ENCODE assay signal across 29 cellular contexts in genomic region chr1:19772053-19772452, GRCh38. TPM values are rescaled to one million over a fixed set of nuclear protein-coding genes. Genes with fewer than 3 reads are reported as not detected.
DNase-seq lines count a peak whose midpoint lies in the region; ATAC-seq, FAIRE-seq and TF ChIP-seq lines count a peak whose summit lies in the region.
"Had no signal": no experiment of that assay in that cellular context is flagged by ENCODE, and none has a peak within 500 bp of the region (broad histone marks: within the 10 kb centered on the region; RNA-seq: fewer than 3 reads in every experiment).

No MANE protein-coding gene starts in this region.

- H4K20me1 ChIP-seq in K562 (replicated peaks; ENCODE audit: control insufficient read depth, insufficient read depth, low read length), result peaks cover 2% of the 10 kb centered on the region; the same call in 1 of the 2 replicates
- H4K20me1 ChIP-seq in MM.1S (ENCODE audit: insufficient read depth, low read length), result no peaks in the 10 kb centered on the region

- CTCF ChIA-PET in K562 (lab: Yijun Ruan, JAX; ENCODE audit: low intra/inter-chr PET ratio), result no interaction called here

- ATAC-seq in K562, result peak; percentile 67
- peak in 3 of 4 donors; percentile 25 to 49 (median 31) for ATAC-seq in pancreas
- ATAC-seq: activated CD8-positive, alpha-beta memory T cell treated with anti-CD3 and anti-CD28 coated beads, Interleukin-2, amount 10 ng/mL, durations not matched to agents 7 days and 5 days; activated naive CD4-positive, alpha-beta T cell treated with anti-CD3 and anti-CD28 coated beads, Interleukin-2, amount 50 U/mL, for 72 hours; GM12878; T-helper 17 cell had no signal

- no peaks in the 10 kb centered on the region for H3F3A ChIP-seq in MM.1S (ENCODE audit: insufficient read depth, low read length)

- H3K9me3 ChIP-seq in K562 (replicated peaks; ENCODE audit: control insufficient read depth, insufficient read depth, low read depth, low read length) (no peaks in the 10 kb centered on the region), pancreas (no peaks in the 10 kb centered on the region), MM.1S (replicated peaks; ENCODE audit: insufficient read depth, low read length) (no peaks in the 10 kb centered on the region)
- H3K9me3 ChIP-seq: prostate gland, tibial artery had no signal

- POLR2A ChIA-PET in K562 (lab: Yijun Ruan, JAX), result interaction anchor here (0.8 kb wide), 1 partner anchor 14 kb away, joined by 3 read pairs; no protein-coding TSS in a partner anchor

- no peaks in the 10 kb centered on the region for H3K9me1 ChIP-seq in K562 (ENCODE audit: control insufficient read depth, insufficient read depth, low read length)

- H3K9ac ChIP-seq in K562 (ENCODE audit: insufficient read depth in 1 of 2, low read depth in 2 of 2, low read length in 2 of 2) (no peak overlapping the region), MM.1S (ENCODE audit: low read length) (no peak overlapping the region)

- TF ChIP-seq POLR2A in K562 (conservative IDR thresholded peaks at IDR 0.05), result no peak

- DNase-seq in NCI-H345 (lab: John Stamatoyannopoulos, UW) (peak; percentile 10), NCI-H345 treated with DMSO at 0.1 percent for 48 hours (lab: John Stamatoyannopoulos, UW; ENCODE audit: unreplicated experiment) (no peak), NCI-H2171 (lab: John Stamatoyannopoulos, UW) (peak; percentile 47), K562 (ENCODE audit: extremely low read depth in 1 of 4, low spot score in 3 of 4) (no peak), pancreas (no peak), MM.1S (no peak), foreskin melanocyte (no peak)
- no peak for DNase-seq in stimulated activated naive CD4-positive, alpha-beta T cell (lab: John Stamatoyannopoulos, UW)
- DNase-seq: 8988T; activated CD4-positive, alpha-beta T cell treated with anti-CD3 and anti-CD28 coated beads, Interleukin-2, amount 10 ng/mL, durations not matched to agents 7 days and 5 days; activated CD8-positive, alpha-beta memory T cell treated with anti-CD3 and anti-CD28 coated beads, Interleukin-2, amount 10 ng/mL, durations not matched to agents 7 days and 5 days; DND-41; Karpas-422; kidney glomerular epithelial cell; MV-4-11; NCI-H146; NCI-H226; RPMI8226; stimulated activated CD4-positive, alpha-beta T cell treated with anti-CD3 and anti-CD28 coated beads, Interleukin-15, amount 100 ng/mL, for 24 hours; T-helper 17 cell; tibial artery had no signal

- WGBS in K562 (ENCODE audit: insufficient coverage, low coverage, missing lambda C conversion rate), result 10% methylated on average over 9 of the region's 9 CpGs
- WGBS in pancreas, 2 donors, result 77 to 83% methylated on average over 9 of the region's 9 CpGs

- H3K9me2 ChIP-seq in MM.1S (replicated peaks; ENCODE audit: insufficient read depth, low read length), result no peaks in the 10 kb centered on the region

- H3K27ac ChIP-seq in K562 (ENCODE audit: extremely low read depth, low read depth, low read length) (no peak overlapping the region), pancreas (no peak overlapping the region), MM.1S (ENCODE audit: low read length) (no peak overlapping the region)
- H3K27ac ChIP-seq: cardiac muscle cell, dorsolateral prefrontal cortex, tibial artery had no signal

- peak in 1 of 2 experiments; percentile 31; a peak in 2 of 4 replicates for TF ChIP-seq RAD21 in K562 (CRISPR knock-in tag; conservative IDR thresholded peaks at IDR 0.05 in 1 of 2, IDR thresholded peaks at IDR 0.05 in 1 of 2)

- TF ChIP-seq CTCF in K562 (IDR thresholded peaks at IDR 0.05 in 2 of 3, conservative IDR thresholded peaks at IDR 0.05 in 1 of 3; ENCODE audit: insufficient read depth in 2 of 3, low read depth in 1 of 3, low read length in 3 of 3), result peak in 1 of 3 experiments; percentile 21; a peak in 1 of 6 replicates
- no peak for TF ChIP-seq CTCF in pancreas (IDR thresholded peaks at IDR 0.05)
- no peak for TF ChIP-seq CTCF in MM.1S (IDR thresholded peaks at IDR 0.05; ENCODE audit: low read length)

- no peak for TF ChIP-seq EP300 in K562 (IDR thresholded peaks at IDR 0.05; ENCODE audit: low read length)

- H3K27me3 ChIP-seq in K562 (ENCODE audit: control insufficient read depth in 2 of 2, insufficient read depth in 2 of 2, low read length in 2 of 2) (peaks cover 30 to 63% of the 10 kb centered on the region in 2 experiments), pancreas (no peaks in the 10 kb centered on the region), MM.1S (replicated peaks; ENCODE audit: insufficient read depth, low read length) (no peaks in the 10 kb centered on the region)
- H3K27me3 ChIP-seq: cardiac muscle cell, dorsolateral prefrontal cortex, tibial artery had no signal

- H3K36me3 ChIP-seq in K562 (ENCODE audit: control insufficient read depth, insufficient read depth, low read length), result no peaks in the 10 kb centered on the region
- H3K36me3 ChIP-seq in pancreas, result peaks cover 0 to 24% (median 0%) of the 10 kb centered on the region in 3 donors
- no peaks in the 10 kb centered on the region for H3K36me3 ChIP-seq in MM.1S (replicated peaks; ENCODE audit: insufficient read depth, low read length)
- H3K36me3 ChIP-seq: cardiac muscle cell, prostate gland had no signal

- no peak overlapping the region for H3K4me2 ChIP-seq in K562 (ENCODE audit: insufficient read depth, low read length)
- no peak overlapping the region for H3K4me2 ChIP-seq in MM.1S (ENCODE audit: low read depth, low read length)

- in situ Hi-C loops in K562 (cut with MboI), result no loop called here

- H2AFZ ChIP-seq in K562 (ENCODE audit: low read depth, low read length), result no peak overlapping the region
- no peak overlapping the region for H2AFZ ChIP-seq in MM.1S (ENCODE audit: low read length)

- intact Hi-C loops in K562 (cut with micrococcal nuclease), result no loop called here
- intact Hi-C loops in pancreas (cut with DNase I), result no loop called here

- H3K4me1 ChIP-seq in K562 (replicated peaks in 1 of 2; ENCODE audit: control insufficient read depth in 2 of 2, insufficient read depth in 2 of 2, low read length in 2 of 2) (0 out of 5 replicates have a peak, but pooled peaks cover 0 to 2% of the 10 kb centered on the region in 2 experiments), pancreas (no peaks in the 10 kb centered on the region), MM.1S (ENCODE audit: low read length) (no peaks in the 10 kb centered on the region)
- H3K4me1 ChIP-seq: tibial artery had no signal

- H3K4me3 ChIP-seq in K562, result no peak overlapping the region
- H3K4me3 ChIP-seq in pancreas, result no peak overlapping the region
- H3K4me3 ChIP-seq in MM.1S (ENCODE audit: low read length), result no peak overlapping the region
- H3K4me3 ChIP-seq: cardiac muscle cell, dorsolateral prefrontal cortex, GM12878, lung, prostate gland, tibial artery had no signal

- FAIRE-seq in K562 (lab: Jason Lieb, UNC) (no peak), pancreas (lab: Jason Lieb, UNC) (no peak)
- FAIRE-seq: endothelial cell of umbilical vein, GM12878 had no signal

- no TSS peak for BruUV-seq in K562 (replicated peaks; lab: Mats Ljungman, UMichigan)

- H3K79me2 ChIP-seq in K562 (ENCODE audit: control insufficient read depth, insufficient read depth, low read length) (no peaks in the 10 kb centered on the region), MM.1S (ENCODE audit: low read length) (no peaks in the 10 kb centered on the region)

RNA-seq across cellular contexts. Expression of gene TMCO4, which starts 27.7 kb away (rescaled TPM):
- total RNA-seq in K562 (2011; cell fraction: chromatin; rRNA removed; ENCODE audit: low replicate concordance), result 0.67 and 1.3 TPM in 2 replicates
- 0.66 and 1.2 TPM in 2 replicates for total RNA-seq in K562 (2011; cell fraction: nucleolus; rRNA removed)
- total RNA-seq in K562 (2011; cell fraction: nucleoplasm; rRNA removed), result 0.59 TPM in 1 of 2 replicates, not detected in the other
- total RNA-seq in K562 (2014; rRNA removed), result 2.1 and 3.3 TPM in 2 replicates
- total RNA-seq in K562 (2014; rRNA removed; fragmentation: Illumina TruSeq; extraction: Trizol), result 0.91 and 1.4 TPM in 2 replicates
- total RNA-seq in K562 (2015; rRNA removed; fragmentation: Illumina TruSeq; extraction: Trizol), result 1.6 and 2.0 TPM in 2 replicates
- 1.2 and 2.1 TPM in 2 replicates for total RNA-seq in K562 (2021)
- 0.27 and 0.57 TPM in 2 replicates for polyA plus RNA-seq in K562 (2011; rRNA removed)
- polyA plus RNA-seq in K562 (2011; cell fraction: cytosol; rRNA removed), result 0.13 and 0.94 TPM in 2 replicates
- 0.45 and 1.5 TPM in 2 replicates for polyA plus RNA-seq in K562 (2011; cell fraction: nucleus; rRNA removed)
- polyA plus RNA-seq in K562 (2012), result 1.3 and 3.3 TPM in 2 replicates
- polyA plus RNA-seq in K562 (2014; fragmentation: Illumina TruSeq; extraction: Trizol), result 1.4 and 1.7 TPM in 2 replicates
- polyA plus RNA-seq in K562 (2014; fragmentation: Nextera tagmentation; extraction: Ambion mirVana), result under 1 TPM; 0.06 to 0.21 TPM
- polyA plus RNA-seq in K562 (2014; rRNA removed), result 1.9 and 3.2 TPM in 2 replicates
- polyA minus RNA-seq in K562 (2011; rRNA and poly(A)+ RNA removed), result 0.07 and 0.15 TPM in 2 replicates
- polyA minus RNA-seq in K562 (2011; cell fraction: cytosol; rRNA and poly(A)+ RNA removed), result not detected in 2 replicates
- polyA minus RNA-seq in K562 (2011; cell fraction: nucleus; rRNA and poly(A)+ RNA removed), result 0.54 and 0.56 TPM in 2 replicates
- 10 to 100 TPM; 12.6 to 22.2 (median 14.7) TPM for total RNA-seq in pancreas
- 10 to 100 TPM; 23.9 to 25.1 TPM for polyA plus RNA-seq in pancreas

RNA-seq across cellular contexts. Expression of gene RNF186, which starts 43.0 kb away (rescaled TPM):
- total RNA-seq in K562 (2011; cell fraction: chromatin; rRNA removed; ENCODE audit: low replicate concordance), result not detected in 2 replicates
- not detected in 2 replicates for total RNA-seq in K562 (2011; cell fraction: nucleolus; rRNA removed)
- total RNA-seq in K562 (2011; cell fraction: nucleoplasm; rRNA removed), result not detected in 2 replicates
- total RNA-seq in K562 (2014; rRNA removed) (not detected in 2 replicates), K562 (2014; rRNA removed; fragmentation: Illumina TruSeq; extraction: Trizol) (not detected in 2 replicates), K562 (2015; rRNA removed; fragmentation: Illumina TruSeq; extraction: Trizol) (not detected in 2 replicates), K562 (2021) (not detected in 2 replicates), pancreas (10 to 100 TPM; 18.1 to 29.6 (median 27.2) TPM)
- polyA plus RNA-seq in K562 (2011; rRNA removed) (not detected in 2 replicates), K562 (2014; fragmentation: Illumina TruSeq; extraction: Trizol) (not detected in 2 replicates), K562 (2014; fragmentation: Nextera tagmentation; extraction: Ambion mirVana) (not detected), K562 (2014; rRNA removed) (not detected in 2 replicates), pancreas (10 to 100 TPM; 13.2 to 14.9 TPM)
- polyA plus RNA-seq in K562 (2011; cell fraction: cytosol; rRNA removed), result not detected in 2 replicates
- polyA plus RNA-seq in K562 (2011; cell fraction: nucleus; rRNA removed), result not detected in 2 replicates
- not detected in 2 replicates for polyA plus RNA-seq in K562 (2012)
- polyA minus RNA-seq in K562 (2011; rRNA and poly(A)+ RNA removed), result not detected in 2 replicates
- polyA minus RNA-seq in K562 (2011; cell fraction: cytosol; rRNA and poly(A)+ RNA removed), result not detected in 2 replicates
- not detected in 2 replicates for polyA minus RNA-seq in K562 (2011; cell fraction: nucleus; rRNA and poly(A)+ RNA removed)
- total RNA-seq: activated CD4-positive, alpha-beta T cell treated with anti-CD3 and anti-CD28 coated beads, Interleukin-2, amount 10 ng/mL, durations not matched to agents 7 days and 5 days; activated CD8-positive, alpha-beta memory T cell treated with anti-CD3 and anti-CD28 coated beads, Interleukin-2, amount 10 ng/mL, durations not matched to agents 7 days and 5 days; activated naive CD4-positive, alpha-beta T cell treated with anti-CD3 and anti-CD28 coated beads, Interleukin-2, amount 50 U/mL, for 72 hours; cardiac muscle cell; dorsolateral prefrontal cortex; endothelial cell of umbilical vein; GM12878; H4; lung; prostate gland; T-helper 17 cell had no signal
- polyA plus RNA-seq: cardiac muscle cell, endothelial cell of umbilical vein, GM12878, lung had no signal

Comparison
In these comparisons a context has a peak if more than half of its experiments do, and no peak if none do; other contexts are left out.
1. DNase-seq: peak in NCI-H345 (single experiment) and NCI-H2171 (single experiment); none in NCI-H345 treated with DMSO at 0.1 percent for 48 hours (single experiment), K562 (0 of 4), pancreas (0 of 6), stimulated activated naive CD4-positive, alpha-beta T cell (0 of 6), MM.1S (single experiment) and foreskin melanocyte (single experiment).
2. RNA of gene RNF186, which starts 43.0 kb away (total RNA-seq): 18.1 to 29.6 TPM in pancreas; not detected in K562; every median in the first group is over 10 times any median in the second.